8 cellular contexts compared by ENCODE assay signal in the genomic region with DNA sequence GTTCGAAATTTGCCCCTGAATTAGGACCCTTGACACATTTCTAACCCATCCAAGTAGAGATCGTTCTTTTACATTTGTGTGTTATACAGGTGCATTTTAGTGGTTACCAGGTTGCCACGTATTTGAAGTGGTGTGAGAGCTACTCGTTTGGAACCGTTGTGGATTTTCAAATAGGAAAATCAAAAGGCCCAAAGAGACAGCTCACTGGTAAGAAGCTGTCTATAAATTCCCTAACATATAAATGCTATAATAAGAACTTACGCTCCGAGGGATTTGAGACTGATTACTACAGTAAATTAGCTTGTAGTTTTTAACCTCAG. TPM values are rescaled to one million over a fixed set of nuclear protein-coding genes. Genes with fewer than 3 reads are reported as not detected.
DNase-seq lines count a peak whose midpoint lies in the region; ATAC-seq and TF ChIP-seq lines count a peak whose summit lies in the region.

No MANE protein-coding gene starts in this region.

- intact Hi-C loops in PC-3 (cut with micrococcal nuclease): loop anchor here (5.0 to 10.0 kb wide), 3 partner anchors 102 to 560 kb away; no protein-coding TSS in a partner anchor
- intact Hi-C loops in ovary (cut with DNase I): loop anchor here (5.0 to 10.0 kb wide), 5 partner anchors 60 to 123 kb away; a partner anchor contains a TSS

- ATAC-seq in PC-3: no peak
- no peak for ATAC-seq in GM19351 (IDR thresholded peaks at IDR 0.05; ENCODE audit: unreplicated experiment)
- ATAC-seq in left lobe of liver: no peak

- peak overlapping the region; percentile 96 for H3K4me3 ChIP-seq in PC-3 (ENCODE audit: low read length)
- H3K4me3 ChIP-seq in endocrine pancreas (ENCODE audit: control insufficient read depth, insufficient read depth, low read length): peak overlapping the region; percentile 84
- H3K4me3 ChIP-seq in ovary: peak overlapping the region; percentile 97

- WGBS in ovary, 3 donors: 11 to 17% (median 15%) methylated on average over 7 of the region's 7 CpGs

- H3K27me3 ChIP-seq in PC-3 (ENCODE audit: low read length) (no peaks in the 10 kb centered on the region), endocrine pancreas (ENCODE audit: control insufficient read depth, insufficient read depth, low read length) (no peaks in the 10 kb centered on the region), ovary (no peaks in the 10 kb centered on the region)

- H3K9me3 ChIP-seq in PC-3 (ENCODE audit: low read length) (no peaks in the 10 kb centered on the region), endocrine pancreas (ENCODE audit: control insufficient read depth, low read length) (no peaks in the 10 kb centered on the region), ovary (no peaks in the 10 kb centered on the region)

- H3F3A ChIP-seq in PC-3 (ENCODE audit: low read length, unreplicated experiment): no peaks in the 10 kb centered on the region

- H3K4me1 ChIP-seq in PC-3 (ENCODE audit: insufficient read depth, low read length) (peaks cover 17% of the 10 kb centered on the region), endocrine pancreas (ENCODE audit: control insufficient read depth, insufficient read depth, low read length) (peaks cover 14% of the 10 kb centered on the region), ovary (ENCODE audit: insufficient read depth) (peaks cover 4% of the 10 kb centered on the region)

- CTCF ChIA-PET in PC-3 (lab: Charles Lee): no interaction called here

- TF ChIP-seq POLR2A in ovary (IDR thresholded peaks at IDR 0.05): no peak

- H3K9me2 ChIP-seq in PC-3 (replicated peaks; ENCODE audit: low read length): no peaks in the 10 kb centered on the region

- H3K4me2 ChIP-seq in PC-3 (ENCODE audit: low read length): peak overlapping the region; percentile 87

- no peak for TF ChIP-seq EP300 in ovary (IDR thresholded peaks at IDR 0.05)

- TF ChIP-seq CTCF in PC-3 (conservative IDR thresholded peaks at IDR 0.05; ENCODE audit: low read depth, low read length) (no peak), ovary (IDR thresholded peaks at IDR 0.05) (no peak)

- peak; percentile 22 for DNase-seq in NCI-H2196 (lab: John Stamatoyannopoulos, UW; ENCODE audit: unreplicated experiment)
- no peak for DNase-seq in NCI-H2196 treated with DMSO at 0.1 percent for 48 hours (lab: John Stamatoyannopoulos, UW; ENCODE audit: unreplicated experiment)
- DNase-seq in PC-3: no peak
- no peak for DNase-seq in ovary
- DNase-seq in GDM1 (lab: John Stamatoyannopoulos, UW): no peak
- DNase-seq in left lobe of liver (ENCODE audit: low spot score): no peak

- H3K27ac ChIP-seq in PC-3 (ENCODE audit: low read length) (peak overlapping the region; percentile 83), ovary (peak overlapping the region; percentile 96 to 99)

- peak overlapping the region; percentile 84 for H2AFZ ChIP-seq in PC-3 (ENCODE audit: low read length)

- H3K79me2 ChIP-seq in PC-3 (ENCODE audit: low read length): peaks cover 62% of the 10 kb centered on the region

- H3K36me3 ChIP-seq in PC-3 (ENCODE audit: low read depth, low read length) (no peaks in the 10 kb centered on the region), endocrine pancreas (ENCODE audit: control insufficient read depth, insufficient read depth, low read length) (no peaks in the 10 kb centered on the region), ovary (no peaks in the 10 kb centered on the region)

- H3K9ac ChIP-seq in PC-3 (ENCODE audit: low read length) (peak overlapping the region; percentile 88), endocrine pancreas (ENCODE audit: control insufficient read depth, insufficient read depth, low read length) (peak overlapping the region; percentile 88)

- no TSS peak for BruUV-seq in PC-3 (replicated peaks; lab: Mats Ljungman, UMichigan)

- POLR2A ChIA-PET in PC-3 (lab: Charles Lee; ENCODE audit: unreplicated experiment): interaction anchor here (0.6 kb wide), 1 partner anchor 103 kb away, joined by 15 read pairs; no protein-coding TSS in a partner anchor

- peaks cover 5% of the 10 kb centered on the region; the same call in 1 of the 2 replicates for H4K20me1 ChIP-seq in PC-3 (ENCODE audit: low read length)

RNA-seq across cellular contexts. Expression of a gene that starts 1.6 kb away (rescaled TPM):
- total RNA-seq in PC-3 (2014; rRNA removed) (13.9 and 25.3 TPM in 2 replicates), ovary (10 to 100 TPM; 23.9 to 55.2 (median 35.2) TPM), left lobe of liver (11.7 TPM)
- polyA plus RNA-seq in ovary: 10 to 100 TPM in 1 of 2 donors, 1 to 10 TPM in 1; 8.5 to 13.0 TPM
